ENCODE assay signal across 20 cellular contexts in the genomic region with DNA sequence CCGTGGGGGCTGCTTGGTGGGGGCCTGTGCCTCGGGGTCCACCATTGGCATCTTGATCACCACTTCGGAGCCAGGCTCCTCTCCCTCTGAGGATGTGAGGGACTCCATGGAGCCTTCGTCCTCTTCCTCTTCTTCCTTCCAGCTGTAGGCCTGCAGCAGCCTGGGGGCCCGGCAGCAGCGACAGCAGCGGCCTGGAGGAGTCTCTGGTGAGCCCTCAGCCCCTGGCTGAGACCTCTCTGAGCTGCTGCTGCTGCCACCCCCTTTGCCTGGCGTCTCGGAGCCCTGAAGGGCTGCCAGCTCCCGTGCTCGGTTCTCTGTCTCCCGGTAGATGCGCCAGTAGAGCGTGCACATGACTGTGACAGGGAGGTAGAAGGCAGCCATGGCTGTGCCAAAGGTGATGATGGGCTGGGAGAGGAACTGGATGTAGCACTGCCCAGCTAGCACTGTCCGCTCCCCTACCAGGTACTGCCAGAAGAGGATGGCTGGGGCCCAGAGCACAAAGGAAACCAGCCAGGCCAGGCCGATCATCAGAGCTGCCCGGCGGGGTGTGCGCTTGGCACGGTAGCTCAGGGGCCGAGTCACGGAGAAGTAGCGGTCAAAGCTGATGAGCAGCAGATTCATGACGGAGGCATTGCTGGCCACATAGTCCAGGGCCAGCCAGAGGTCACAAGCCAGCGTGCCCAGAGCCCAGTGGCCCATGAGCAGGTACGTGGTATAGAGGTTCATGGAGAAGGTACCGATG. TPM values are rescaled to one million over a fixed set of nuclear protein-coding genes. Genes with fewer than 3 reads are reported as not detected.
DNase-seq lines count a peak whose midpoint lies in the region; TF ChIP-seq lines count a peak whose summit lies in the region.
"Had no signal": no experiment of that assay in that cellular context is flagged by ENCODE, and none has a peak within 500 bp of the region (broad histone marks: within the 10 kb centered on the region; RNA-seq: fewer than 3 reads in every experiment).

No MANE protein-coding gene starts in this region.

- peaks cover 5% of the 10 kb centered on the region for H3K27me3 Mint-ChIP-seq in endodermal cell (ENCODE audit: insufficient read depth)
- H3K27me3 Mint-ChIP-seq in activated naive CD4-positive, alpha-beta T cell treated with anti-CD3 and anti-CD28 coated beads, Interleukin-2, amount 10 ng/mL, durations not matched to agents 7 days and 5 days = peaks cover 40% of the 10 kb centered on the region

- H3K4me3 Mint-ChIP-seq in endodermal cell = peak overlapping the region; percentile 33
- no peak overlapping the region for H3K4me3 Mint-ChIP-seq in activated naive CD4-positive, alpha-beta T cell treated with anti-CD3 and anti-CD28 coated beads, Interleukin-2, amount 10 ng/mL, durations not matched to agents 7 days and 5 days

- H3K36me3 ChIP-seq in endodermal cell (ENCODE audit: control insufficient read depth, insufficient read depth, low read length) (no peaks in the 10 kb centered on the region), prostate gland (no peaks in the 10 kb centered on the region)
- H3K36me3 ChIP-seq: BLaER1 treated with 17β-estradiol and CSF1 and Interleukin-3, amounts not matched to agents 10 nM and 100 nM; HAP-1 had no signal

- no peaks in the 10 kb centered on the region for H3K36me3 Mint-ChIP-seq in endodermal cell (ENCODE audit: low read depth)
- H3K36me3 Mint-ChIP-seq in activated naive CD4-positive, alpha-beta T cell treated with anti-CD3 and anti-CD28 coated beads, Interleukin-2, amount 10 ng/mL, durations not matched to agents 7 days and 5 days = no peaks in the 10 kb centered on the region

- no peak for TF ChIP-seq POLR2A in prostate gland (IDR thresholded peaks at IDR 0.05)

- no peaks in the 10 kb centered on the region for H3K9me3 Mint-ChIP-seq in endodermal cell
- no peaks in the 10 kb centered on the region for H3K9me3 Mint-ChIP-seq in activated naive CD4-positive, alpha-beta T cell treated with anti-CD3 and anti-CD28 coated beads, Interleukin-2, amount 10 ng/mL, durations not matched to agents 7 days and 5 days

- peak overlapping the region; percentile 99 for H3K27ac ChIP-seq in C4-2B
- H3K27ac ChIP-seq in VCaP = peak overlapping the region; percentile 92
- no peak overlapping the region for H3K27ac ChIP-seq in endodermal cell (ENCODE audit: low read depth, low read length)
- peak overlapping the region; percentile 81 to 83 for H3K27ac ChIP-seq in prostate gland
- H3K27ac ChIP-seq: A549; BLaER1 treated with 17β-estradiol and CSF1 and Interleukin-3, amounts not matched to agents 10 nM and 100 nM had no signal

- 94 to 95% methylated on average over 24 to 27 of the region's 27 CpGs for WGBS in endodermal cell (ENCODE audit: insufficient coverage in 1 of 2, insufficient read length in 1 of 2), 2 experiments
- 90% methylated on average over 27 of the region's 27 CpGs for WGBS in prostate gland

- intact Hi-C loops in prostate gland (cut with DNase I) = no loop called here

- H3K9me3 ChIP-seq in endodermal cell (ENCODE audit: control insufficient read depth, low read length) (no peaks in the 10 kb centered on the region), prostate gland (no peaks in the 10 kb centered on the region)
- H3K9me3 ChIP-seq: A549; BLaER1 treated with 17β-estradiol and CSF1 and Interleukin-3, amounts not matched to agents 10 nM and 100 nM; HAP-1 had no signal

- TF ChIP-seq CTCF in C4-2B (conservative IDR thresholded peaks at IDR 0.05) (no peak), VCaP (conservative IDR thresholded peaks at IDR 0.05) (no peak), endodermal cell (conservative IDR thresholded peaks at IDR 0.05) (no peak), prostate gland (IDR thresholded peaks at IDR 0.05) (no peak)

- H3K27me3 ChIP-seq in endodermal cell (ENCODE audit: control insufficient read depth, insufficient read depth, low read length, poor library complexity, severe bottlenecking) (no peaks in the 10 kb centered on the region), prostate gland (replicated peaks; ENCODE audit: insufficient read depth) (no peaks in the 10 kb centered on the region)
- H3K27me3 ChIP-seq: BLaER1 treated with 17β-estradiol and CSF1 and Interleukin-3, amounts not matched to agents 10 nM and 100 nM had no signal

- H3K4me1 ChIP-seq in endodermal cell (ENCODE audit: control insufficient read depth, insufficient read depth, low read length) = no peaks in the 10 kb centered on the region
- H3K4me1 ChIP-seq in prostate gland (replicated peaks) = peaks cover 15% of the 10 kb centered on the region
- H3K4me1 ChIP-seq: HAP-1 had no signal

- peaks cover 10% of the 10 kb centered on the region for H3K4me1 Mint-ChIP-seq in endodermal cell
- peaks cover 6% of the 10 kb centered on the region for H3K4me1 Mint-ChIP-seq in activated naive CD4-positive, alpha-beta T cell treated with anti-CD3 and anti-CD28 coated beads, Interleukin-2, amount 10 ng/mL, durations not matched to agents 7 days and 5 days

- no peak overlapping the region for H3K9ac ChIP-seq in endodermal cell (ENCODE audit: extremely low read depth, low read length, poor library complexity, severe bottlenecking)
- H3K9ac ChIP-seq: BLaER1 treated with 17β-estradiol and CSF1 and Interleukin-3, amounts not matched to agents 10 nM and 100 nM had no signal

- CTCF ChIA-PET in activated naive CD4-positive, alpha-beta T cell treated with anti-CD3 and anti-CD28 coated beads, Interleukin-2, amount 10 ng/mL, durations not matched to agents 7 days and 5 days (lab: Charles Lee) = interaction anchor here (1.8 to 1.9 kb wide), 2 partner anchors 111 to 113 kb away, joined by 5 to 9 read pairs; no protein-coding TSS in a partner anchor

- no peak overlapping the region for H3K4me3 ChIP-seq in endodermal cell (ENCODE audit: low read length)
- H3K4me3 ChIP-seq in prostate gland = no peak overlapping the region
- H3K4me3 ChIP-seq: A549; BLaER1 treated with 17β-estradiol and CSF1 and Interleukin-3, amounts not matched to agents 10 nM and 100 nM; HAP-1 had no signal

- peak overlapping the region; percentile 89 for H3K27ac Mint-ChIP-seq in endodermal cell
- H3K27ac Mint-ChIP-seq in activated naive CD4-positive, alpha-beta T cell treated with anti-CD3 and anti-CD28 coated beads, Interleukin-2, amount 10 ng/mL, durations not matched to agents 7 days and 5 days = no peak overlapping the region

- DNase-seq in endodermal cell (no peak), prostate gland (ENCODE audit: low spot score) (no peak), NCI-H146 treated with DMSO at 0.1 percent for 48 hours (lab: John Stamatoyannopoulos, UW; ENCODE audit: unreplicated experiment) (no peak), CD1c-positive myeloid dendritic cell (ENCODE audit: extremely low spot score) (no peak)
- no peak for DNase-seq in activated naive CD4-positive, alpha-beta T cell treated with anti-CD3 and anti-CD28 coated beads, Interleukin-2, amount 10 ng/mL, durations not matched to agents 7 days and 5 days
- DNase-seq: COR-L47, DMS153, EL, MV-4-11, NCI-H1417, NCI-H1930, OCI-M1, RPMI8226, SIG-M5 had no signal

RNA-seq across cellular contexts. Expression of a gene that starts 10.9 kb away (rescaled TPM):
- total RNA-seq in endodermal cell (not detected), prostate gland (100 to 1,000 TPM in 1 of 2 donors, 10 to 100 TPM in 1; 38.1 to 107 TPM)
- 0.07 TPM for polyA plus RNA-seq in endodermal cell (2013, experiment 1 of 2)
- 0.21 TPM for polyA plus RNA-seq in endodermal cell (2013, experiment 2 of 2)
- total RNA-seq: LHCN-M2 had no signal
- polyA plus RNA-seq: A549 had no signal

RNA-seq across cellular contexts. Expression of a gene that starts 29.6 kb away (rescaled TPM):
- total RNA-seq in endodermal cell (100 to 1,000 TPM; 438 to 488 TPM), prostate gland (100 to 1,000 TPM; 158 to 235 TPM)
- 216 TPM for polyA plus RNA-seq in endodermal cell (2013, experiment 1 of 2)
- 179 TPM for polyA plus RNA-seq in endodermal cell (2013, experiment 2 of 2)

Comparison
In these comparisons a context has a peak if more than half of its experiments do, and no peak if none do; other contexts are left out.
1. RNA of a gene that starts 10.9 kb away (total RNA-seq): 38.1 to 107 TPM in prostate gland; not detected in endodermal cell; every median in the first group is over 10 times any median in the second.